16 cellular contexts compared by ENCODE assay signal in the genomic region with DNA sequence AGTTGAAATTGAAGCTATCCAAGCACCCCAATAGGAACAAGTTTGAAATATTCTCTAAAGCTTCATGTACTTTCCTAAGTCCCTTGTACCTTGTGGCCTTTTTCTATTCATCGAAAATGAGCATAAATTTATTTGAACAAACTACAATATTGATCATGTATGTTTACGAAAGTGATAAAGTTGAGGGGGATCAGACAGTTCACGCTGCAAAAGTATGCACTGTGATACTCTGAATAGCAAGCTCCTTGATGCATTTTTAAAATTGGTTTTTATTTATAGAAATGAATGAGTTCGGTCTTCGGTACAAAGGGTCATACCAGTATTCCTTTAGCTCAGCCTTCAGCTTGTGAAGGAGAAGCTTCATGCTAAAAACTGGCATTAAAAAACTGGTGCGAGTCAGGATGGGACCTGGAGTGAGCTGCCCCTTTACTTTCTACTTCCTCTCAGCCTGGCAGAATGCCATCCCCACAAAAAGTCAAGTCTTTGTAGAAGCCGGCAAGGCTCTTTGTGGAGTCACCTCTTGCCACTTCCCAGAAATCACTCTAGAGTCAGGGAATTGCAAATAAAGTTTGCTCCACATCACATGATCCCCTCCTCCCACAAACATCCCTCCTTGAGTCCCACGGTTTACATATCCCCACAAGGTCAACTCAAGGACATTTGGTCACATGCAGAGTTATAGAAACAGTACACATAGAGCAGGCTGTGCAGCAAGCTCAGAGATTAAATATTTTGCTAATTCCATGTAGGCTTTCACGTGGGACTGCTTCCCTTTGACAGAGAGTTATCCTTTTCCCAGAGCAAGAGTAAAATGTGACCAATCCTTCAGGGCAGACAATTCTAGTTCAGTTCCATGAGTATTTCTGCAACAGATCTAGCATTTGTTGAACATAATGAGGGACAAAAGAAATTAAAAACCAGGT. TPM values are rescaled to one million over a fixed set of nuclear protein-coding genes. Genes with fewer than 3 reads are reported as not detected.
DNase-seq lines count a peak whose midpoint lies in the region; ATAC-seq and TF ChIP-seq lines count a peak whose summit lies in the region.
"Had no signal": no experiment of that assay in that cellular context is flagged by ENCODE, and none has a peak within 500 bp of the region (broad histone marks: within the 10 kb centered on the region; RNA-seq: fewer than 3 reads in every experiment).

No MANE protein-coding gene starts in this region.

- in situ Hi-C loops in GM13976 (cut with MboI; ENCODE audit: low sequenced_read_pairs, unreplicated experiment) = no loop called here

- no peaks in the 10 kb centered on the region for H3K36me3 Mint-ChIP-seq in nephron progenitor cell (ENCODE audit: low read depth)
- no peaks in the 10 kb centered on the region for H3K36me3 Mint-ChIP-seq in activated T-cell treated with anti-CD3 and anti-CD28 coated beads, Interleukin-2, amount 50 U/mL, for 24 hours (ENCODE audit: low read depth)
- no peaks in the 10 kb centered on the region for H3K36me3 Mint-ChIP-seq in endothelial cell (ENCODE audit: low read depth, unreplicated experiment)
- H3K36me3 Mint-ChIP-seq: type B pancreatic cell had no signal

- H3K79me2 ChIP-seq in fibroblast of lung (ENCODE audit: control insufficient read depth, insufficient read depth, low read length) = no peaks in the 10 kb centered on the region

- no peaks in the 10 kb centered on the region for H3K4me1 ChIP-seq in fibroblast of lung (ENCODE audit: control insufficient read depth, extremely low read depth, insufficient read depth, low read length)

- H3K27ac Mint-ChIP-seq in nephron progenitor cell (peak overlapping the region; percentile 55), endothelial cell (ENCODE audit: unreplicated experiment) (no peak overlapping the region)
- H3K27ac Mint-ChIP-seq in activated T-cell treated with anti-CD3 and anti-CD28 coated beads, Interleukin-2, amount 50 U/mL, for 24 hours = no peak overlapping the region

- H3K9ac ChIP-seq in fibroblast of lung (ENCODE audit: insufficient read depth, low read length) = no peak overlapping the region

- no peaks in the 10 kb centered on the region for H3K9me3 ChIP-seq in fibroblast of lung (ENCODE audit: control insufficient read depth, insufficient read depth, low read depth, low read length)
- H3K9me3 ChIP-seq: right lobe of liver had no signal

- H3K4me1 Mint-ChIP-seq in nephron progenitor cell (peaks cover 18% of the 10 kb centered on the region), endothelial cell (ENCODE audit: unreplicated experiment) (no peaks in the 10 kb centered on the region)
- no peaks in the 10 kb centered on the region for H3K4me1 Mint-ChIP-seq in activated T-cell treated with anti-CD3 and anti-CD28 coated beads, Interleukin-2, amount 50 U/mL, for 24 hours (ENCODE audit: low read depth)

- no peak for TF ChIP-seq CTCF in fibroblast of lung (conservative IDR thresholded peaks at IDR 0.05 in 1 of 2, IDR thresholded peaks at IDR 0.05 in 1 of 2; ENCODE audit: low read depth in 1 of 2, low read length in 2 of 2)
- TF ChIP-seq CTCF in nephron progenitor cell (IDR thresholded peaks at IDR 0.05) = no peak
- TF ChIP-seq CTCF in GM13976 (IDR thresholded peaks at IDR 0.05; ENCODE audit: borderline replicate concordance, control extremely low read depth, extremely low read depth, insufficient read depth, missing control alignments) = no peak
- no peak for TF ChIP-seq CTCF in endothelial cell (IDR thresholded peaks at IDR 0.05; ENCODE audit: unreplicated experiment)

- no peak overlapping the region for H3K4me3 ChIP-seq in fibroblast of lung (replicated peaks in 1 of 4; ENCODE audit: control extremely low read depth in 1 of 4, insufficient read depth in 1 of 4, low read depth in 3 of 4, low read length in 4 of 4)
- H3K4me3 ChIP-seq: coronary artery, right lobe of liver had no signal

- H3K4me2 ChIP-seq in fibroblast of lung (ENCODE audit: extremely low read depth, insufficient read depth, low read length) = no peak overlapping the region

- no peaks in the 10 kb centered on the region for H4K20me1 ChIP-seq in fibroblast of lung (ENCODE audit: control insufficient read depth, extremely low read depth, insufficient read depth, low read length)

- H3K27ac ChIP-seq in fibroblast of lung (ENCODE audit: insufficient read depth, low read length) = no peak overlapping the region
- H3K27ac ChIP-seq: coronary artery, right lobe of liver had no signal

- H3K9me3 Mint-ChIP-seq in nephron progenitor cell (no peaks in the 10 kb centered on the region), endothelial cell (ENCODE audit: unreplicated experiment) (no peaks in the 10 kb centered on the region)
- H3K9me3 Mint-ChIP-seq in activated T-cell treated with anti-CD3 and anti-CD28 coated beads, Interleukin-2, amount 50 U/mL, for 24 hours = no peaks in the 10 kb centered on the region
- H3K9me3 Mint-ChIP-seq: type B pancreatic cell had no signal

- ATAC-seq in GM18498 (IDR thresholded peaks at IDR 0.05; ENCODE audit: unreplicated experiment) = no peak

- H3K27me3 ChIP-seq in fibroblast of lung (ENCODE audit: control insufficient read depth, insufficient read depth, low read length) = peaks cover 5% of the 10 kb centered on the region
- H3K27me3 ChIP-seq: right lobe of liver had no signal

- H2AFZ ChIP-seq in fibroblast of lung (ENCODE audit: low read length) = no peak overlapping the region

- H3K27me3 Mint-ChIP-seq in nephron progenitor cell (ENCODE audit: low read depth, poor library complexity) = peaks cover 3% of the 10 kb centered on the region
- H3K27me3 Mint-ChIP-seq in activated T-cell treated with anti-CD3 and anti-CD28 coated beads, Interleukin-2, amount 50 U/mL, for 24 hours = peaks cover 19% of the 10 kb centered on the region
- H3K27me3 Mint-ChIP-seq in endothelial cell (ENCODE audit: unreplicated experiment) = peaks cover 2% of the 10 kb centered on the region
- H3K27me3 Mint-ChIP-seq: type B pancreatic cell had no signal

- no peak overlapping the region for H3K4me3 Mint-ChIP-seq in nephron progenitor cell
- no peak overlapping the region for H3K4me3 Mint-ChIP-seq in activated T-cell treated with anti-CD3 and anti-CD28 coated beads, Interleukin-2, amount 50 U/mL, for 24 hours
- H3K4me3 Mint-ChIP-seq in endothelial cell (ENCODE audit: unreplicated experiment) = no peak overlapping the region

- H3K36me3 ChIP-seq in fibroblast of lung (ENCODE audit: control insufficient read depth, insufficient read depth, low read length) = no peaks in the 10 kb centered on the region
- H3K36me3 ChIP-seq: right lobe of liver had no signal

- DNase-seq in CD1c-positive myeloid dendritic cell (ENCODE audit: extremely low spot score) = peak; percentile 41
- peak; percentile 52 for DNase-seq in NCI-H69 (lab: John Stamatoyannopoulos, UW)
- peak; percentile 40 to 71 for DNase-seq in fibroblast of lung (ENCODE audit: low read depth in 2 of 2)
- no peak for DNase-seq in nephron progenitor cell
- no peak for DNase-seq in GM13976 (ENCODE audit: low spot score)
- no peak for DNase-seq in activated T-cell treated with anti-CD3 and anti-CD28 coated beads, Interleukin-2, amount 50 U/mL, for 24 hours
- DNase-seq in endothelial cell (ENCODE audit: low spot score) = no peak
- DNase-seq: activated CD4-positive, alpha-beta T cell treated with anti-CD3 and anti-CD28 coated beads for 48 hours; activated gamma-delta T cell treated with Interleukin-2 at 50 U/mL for 16 hours; foreskin fibroblast; GF-D8; NCI-H1417; right lobe of liver had no signal

RNA-seq across cellular contexts. Expression of a gene that starts 34.6 kb away (rescaled TPM):
- total RNA-seq in fibroblast of lung (not detected in 2 replicates), endothelial cell (ENCODE audit: unreplicated experiment) (not detected)
- not detected in 2 replicates for polyA plus RNA-seq in fibroblast of lung
- not detected in 2 replicates for polyA plus RNA-seq in fibroblast of lung (2012)
- not detected in 2 replicates for polyA minus RNA-seq in fibroblast of lung (ENCODE audit: low replicate concordance)
- total RNA-seq: right lobe of liver had no signal

Comparison
In these comparisons a context has a peak if more than half of its experiments do, and no peak if none do; other contexts are left out.
1. DNase-seq: peak in CD1c-positive myeloid dendritic cell (single experiment), NCI-H69 (single experiment) and fibroblast of lung (2 of 2); none in nephron progenitor cell (single experiment), GM13976 (single experiment), activated T-cell treated with anti-CD3 and anti-CD28 coated beads, Interleukin-2, amount 50 U/mL, for 24 hours (single experiment) and endothelial cell (single experiment).